Comparison of ENCODE assay signal across 11 cellular contexts in the genomic region with DNA sequence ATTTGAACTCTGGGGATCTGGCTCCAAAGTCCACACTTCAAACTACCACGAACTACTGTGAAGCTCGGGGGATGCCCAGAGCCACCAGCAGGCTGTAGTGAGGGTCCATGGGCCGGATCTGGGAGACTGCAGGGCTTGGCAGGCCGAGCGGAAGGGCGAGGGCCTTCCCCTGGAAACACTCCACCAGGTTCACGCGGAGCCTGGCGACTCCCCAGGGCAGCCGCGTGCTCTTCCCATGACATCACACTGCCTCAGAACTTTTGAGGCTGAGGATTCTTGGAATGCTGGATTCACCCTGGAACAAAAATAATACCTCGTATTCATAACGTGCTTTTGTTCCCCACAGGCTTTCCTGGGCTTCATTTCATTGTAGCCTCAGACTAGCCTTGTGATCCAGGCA.
DNase-seq lines count a peak whose midpoint lies in the region; ATAC-seq, FAIRE-seq and TF ChIP-seq lines count a peak whose summit lies in the region.
"Had no signal": no experiment of that assay in that cellular context is flagged by ENCODE, and none has a peak within 500 bp of the region (broad histone marks: within the 10 kb centered on the region; RNA-seq: fewer than 3 reads in every experiment).

No MANE protein-coding gene starts in this region.

- ATAC-seq in HG02642 (IDR thresholded peaks at IDR 0.05; ENCODE audit: poor library complexity, unreplicated experiment) = no peak
- ATAC-seq in GM19351 (IDR thresholded peaks at IDR 0.05; ENCODE audit: unreplicated experiment) = no peak

- DNase-seq in amniotic epithelial cell (ENCODE audit: low read depth) (peak; percentile 72), fibroblast of the aortic adventitia (ENCODE audit: low read depth) (peak; percentile 96), myocyte (ENCODE audit: low read depth) (peak; percentile 83), urothelium cell line (ENCODE audit: low spot score) (peak; percentile 30), GM13976 (ENCODE audit: low spot score) (no peak)
- DNase-seq: activated CD4-positive, alpha-beta T cell treated with anti-CD3 and anti-CD28 coated beads, Interleukin-2, amount 10 ng/mL, durations not matched to agents 7 days and 5 days; activated naive CD4-positive, alpha-beta T cell treated with anti-CD3 and anti-CD28 coated beads, Interleukin-2, amount 10 ng/mL, durations not matched to agents 7 days and 5 days; NCI-H446 treated with DMSO at 0.1 percent for 48 hours had no signal

- peak; percentile 61 for TF ChIP-seq CTCF in fibroblast of the aortic adventitia (IDR thresholded peaks at IDR 0.05; ENCODE audit: insufficient read depth, low read length)
- no peak for TF ChIP-seq CTCF in GM13976 (IDR thresholded peaks at IDR 0.05; ENCODE audit: borderline replicate concordance, control extremely low read depth, extremely low read depth, insufficient read depth, missing control alignments)

- FAIRE-seq in urothelium cell line (lab: Jason Lieb, UNC) = no peak
- FAIRE-seq: H1 had no signal

- no peak overlapping the region for H3K4me3 ChIP-seq in fibroblast of the aortic adventitia (ENCODE audit: low read depth, low read length)

- in situ Hi-C loops in GM13976 (cut with MboI; ENCODE audit: low sequenced_read_pairs, unreplicated experiment) = no loop called here
